In genomic region chr17:35119370-35120185, GRCh38 we compare ENCODE assay signal across 8 cellular contexts. TPM values are rescaled to one million over a fixed set of nuclear protein-coding genes. Genes with fewer than 3 reads are reported as not detected.
A peak's percentile ranks its signal among the peaks of the same experiment; 100 is the strongest.
DNase-seq lines count a peak whose midpoint lies in the region; ATAC-seq and TF ChIP-seq lines count a peak whose summit lies in the region.

Gene RAD51D (minus strand): TSS chr17:35119860. CDS start chr17:35119613, 247 bp downstream.

- H3K4me3 Mint-ChIP-seq in activated B cell treated with CpG ODN at 0.5 μM for 24 hours: peak within 1 kb of the TSS; percentile 91

- H3K4me1 Mint-ChIP-seq in activated B cell treated with CpG ODN at 0.5 μM for 24 hours: peaks cover 31% of the 10 kb centered on the region

- POLR2A ChIA-PET in activated B cell treated with CpG ODN at 0.5 μM for 24 hours (lab: Charles Lee): interaction anchor here (0.8 to 2.9 kb wide), 10 partner anchors 22 to 645 kb away, joined by 3 to 19 read pairs (median 3); partner anchors contain the start of genes LIG3 and NLE1

- CTCF ChIA-PET in activated B cell treated with CpG ODN at 0.5 μM for 24 hours (lab: Charles Lee): interaction anchor here (0.6 to 4.2 kb wide), 19 partner anchors 11 to 919 kb away, joined by 3 to 53 read pairs (median 5); partner anchors contain the start of genes CCT6B, NLE1, RFFL and ZNF830

- H3K27ac Mint-ChIP-seq in activated B cell treated with CpG ODN at 0.5 μM for 24 hours: peak within 1 kb of the TSS; percentile 88

- TF ChIP-seq CTCF in activated B cell treated with CpG ODN at 0.5 μM for 24 hours (IDR thresholded peaks at IDR 0.05): peak; percentile 59

- peak; percentile 76 for ATAC-seq in GM18861 (IDR thresholded peaks at IDR 0.05; ENCODE audit: unreplicated experiment)
- ATAC-seq in HG03108 (IDR thresholded peaks at IDR 0.05; ENCODE audit: unreplicated experiment): peak; percentile 70
- peak; percentile 92 for ATAC-seq in activated B cell treated with CpG ODN at 0.5 μM for 24 hours (ENCODE audit: low read depth)

- peaks cover 2% of the 10 kb centered on the region for H3K27me3 Mint-ChIP-seq in activated B cell treated with CpG ODN at 0.5 μM for 24 hours

- peaks cover 9% of the 10 kb centered on the region for H3K36me3 Mint-ChIP-seq in activated B cell treated with CpG ODN at 0.5 μM for 24 hours (ENCODE audit: low read depth)

- H3K9me3 Mint-ChIP-seq in activated B cell treated with CpG ODN at 0.5 μM for 24 hours: no peaks in the 10 kb centered on the region

- intact Hi-C loops in activated B cell treated with CpG ODN at 0.5 μM for 24 hours (cut with micrococcal nuclease): loop anchor here (1.0 kb wide), 6 partner anchors 30 to 919 kb away; partner anchors contain the start of gene LIG3

- DNase-seq in 8988T: peak; percentile 64
- DNase-seq in NCI-H2196 treated with DMSO at 0.1 percent for 48 hours (lab: John Stamatoyannopoulos, UW; ENCODE audit: unreplicated experiment): peak; percentile 24
- peak; percentile 88 for DNase-seq in activated B cell treated with CpG ODN at 0.5 μM for 24 hours
- peak in 57 of 61 donors; percentile 10 to 84 (median 52) for DNase-seq in caudate nucleus (lab: John Stamatoyannopoulos, UW)
- DNase-seq in inferior parietal cortex (ENCODE audit: extremely low spot score): peak; percentile 67
- DNase-seq in stimulated activated CD4-positive, alpha-beta T cell treated with anti-CD3 and anti-CD28 coated beads, Interleukin-12 subunit alpha, Interleukin-12 subunit beta, amount 100 ng/mL, for 24 hours (ENCODE audit: low read depth in 2 of 2): peak; percentile 56 to 67

- H3K27ac ChIP-seq in caudate nucleus (ENCODE audit: low read depth, low read length): peak within 1 kb of the TSS; percentile 76

RNA-seq across cellular contexts. Expression of gene RAD51D, which starts in this region (rescaled TPM):
- 17.0 and 22.9 TPM in 2 replicates for total RNA-seq in activated B cell treated with CpG ODN at 0.5 μM for 24 hours

Comparison
In these comparisons a context has a peak if more than half of its experiments do, and no peak if none do; other contexts are left out.
1. Peak in every context shown above with its lines: DNase-seq, ATAC-seq and H3K27ac ChIP-seq.
2. DNase-seq: peak in every context shown above with its lines; median percentile 88 in activated B cell treated with CpG ODN at 0.5 μM for 24 hours; 67 in inferior parietal cortex; 64 in 8988T; 62 in stimulated activated CD4-positive, alpha-beta T cell treated with anti-CD3 and anti-CD28 coated beads, Interleukin-12 subunit alpha, Interleukin-12 subunit beta, amount 100 ng/mL, for 24 hours; 52 in caudate nucleus; 24 in NCI-H2196 treated with DMSO at 0.1 percent for 48 hours.